In the genomic region with DNA sequence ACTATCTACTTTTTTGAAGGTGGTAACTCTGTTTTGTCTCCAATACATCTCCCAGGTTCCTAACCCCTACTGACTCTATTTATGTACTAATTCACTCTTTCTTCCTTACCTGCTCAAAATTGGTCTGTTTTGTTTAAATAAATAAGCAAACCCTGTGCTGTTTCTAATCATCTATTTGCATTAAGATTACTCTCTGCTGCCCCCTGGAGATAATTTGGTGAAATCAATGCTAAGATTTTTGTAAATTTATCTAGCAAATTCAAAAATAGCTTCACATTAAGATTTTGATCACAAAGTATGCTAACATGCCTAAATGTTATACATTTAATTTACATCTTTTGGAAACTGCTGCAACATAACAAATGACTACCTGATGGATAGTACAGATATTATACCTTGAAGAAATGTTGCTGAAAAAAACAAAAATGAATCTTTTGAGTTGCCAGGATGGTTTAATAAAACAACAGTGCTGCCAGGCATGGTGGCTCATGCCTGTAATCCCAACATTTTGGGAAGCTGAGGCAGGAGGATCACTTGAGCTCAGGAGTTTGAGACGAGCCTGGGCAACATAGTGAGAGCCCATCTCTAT, we compare ENCODE assay signal across 9 cellular contexts. TPM values are rescaled to one million over a fixed set of nuclear protein-coding genes. Genes with fewer than 3 reads are reported as not detected.
DNase-seq lines count a peak whose midpoint lies in the region; ATAC-seq and TF ChIP-seq lines count a peak whose summit lies in the region.
"Had no signal": no experiment of that assay in that cellular context is flagged by ENCODE, and none has a peak within 500 bp of the region (broad histone marks: within the 10 kb centered on the region; RNA-seq: fewer than 3 reads in every experiment).

No MANE protein-coding gene starts in this region.

- peak; percentile 55 for DNase-seq in activated CD4-positive, alpha-beta T cell treated with anti-CD3 and anti-CD28 coated beads, Interleukin-2, amount 10 ng/mL, durations not matched to agents 7 days and 5 days
- no peak for DNase-seq in activated CD4-positive, alpha-beta T cell treated with anti-CD3 and anti-CD28 coated beads for 48 hours
- peak; percentile 59 for DNase-seq in NCI-H1436 (lab: John Stamatoyannopoulos, UW)
- DNase-seq in MCF 10A (ENCODE audit: unreplicated experiment): peak; percentile 56
- peak; percentile 37 to 54 for DNase-seq in lung microvascular endothelial cell (ENCODE audit: low read depth in 2 of 2)
- DNase-seq in activated T-helper 2 cell treated with anti-CD3 and anti-CD28 coated beads, Interferon-gamma antibody, Interleukin-2, Interleukin-4, amounts not matched to agents 10 μg/mL and 5 μg/mL and 100 μg/mL, durations not matched to agents 14 hours and 24 hours and 36 hours (ENCODE audit: low spot score): no peak

- TF ChIP-seq CTCF in MCF 10A (IDR thresholded peaks at IDR 0.05; ENCODE audit: unreplicated experiment): peak; percentile 41

- H3K27ac Mint-ChIP-seq in activated CD4-positive, alpha-beta T cell treated with anti-CD3 and anti-CD28 coated beads, Interleukin-2, amount 10 ng/mL, durations not matched to agents 7 days and 5 days: no peak overlapping the region
- H3K27ac Mint-ChIP-seq in MCF 10A (ENCODE audit: low read depth, unreplicated experiment): no peak overlapping the region
- no peak overlapping the region for H3K27ac Mint-ChIP-seq in activated T-helper 2 cell treated with anti-CD3 and anti-CD28 coated beads, Interferon-gamma antibody, Interleukin-2, Interleukin-4, amounts not matched to agents 10 μg/mL and 5 μg/mL and 100 μg/mL, durations not matched to agents 14 hours and 24 hours and 36 hours
- H3K27ac Mint-ChIP-seq: activated naive CD8-positive, alpha-beta T cell had no signal

- ATAC-seq in GM18867 (IDR thresholded peaks at IDR 0.05; ENCODE audit: unreplicated experiment) (no peak), HG02840 (IDR thresholded peaks at IDR 0.05; ENCODE audit: low FRiP score, unreplicated experiment) (no peak)

- intact Hi-C loops in MCF 10A (cut with micrococcal nuclease): loop anchor here (1.0 to 10.0 kb wide), 4 partner anchors 165 to 397 kb away; no protein-coding TSS in a partner anchor
- intact Hi-C loops in activated T-helper 2 cell treated with anti-CD3 and anti-CD28 coated beads, Interferon-gamma antibody, Interleukin-2, Interleukin-4, amounts not matched to agents 10 μg/mL and 5 μg/mL and 100 μg/mL, durations not matched to agents 14 hours and 24 hours and 36 hours (cut with micrococcal nuclease): loop anchor here (1.0 to 2.0 kb wide), 2 partner anchors 245 to 336 kb away; no protein-coding TSS in a partner anchor

- H3K9me3 Mint-ChIP-seq in activated CD4-positive, alpha-beta T cell treated with anti-CD3 and anti-CD28 coated beads, Interleukin-2, amount 10 ng/mL, durations not matched to agents 7 days and 5 days: no peaks in the 10 kb centered on the region
- no peaks in the 10 kb centered on the region for H3K9me3 Mint-ChIP-seq in MCF 10A (ENCODE audit: unreplicated experiment)
- no peaks in the 10 kb centered on the region for H3K9me3 Mint-ChIP-seq in activated T-helper 2 cell treated with anti-CD3 and anti-CD28 coated beads, Interferon-gamma antibody, Interleukin-2, Interleukin-4, amounts not matched to agents 10 μg/mL and 5 μg/mL and 100 μg/mL, durations not matched to agents 14 hours and 24 hours and 36 hours

- no peak overlapping the region for H3K4me3 Mint-ChIP-seq in activated CD4-positive, alpha-beta T cell treated with anti-CD3 and anti-CD28 coated beads, Interleukin-2, amount 10 ng/mL, durations not matched to agents 7 days and 5 days
- H3K4me3 Mint-ChIP-seq in MCF 10A (ENCODE audit: unreplicated experiment): no peak overlapping the region
- no peak overlapping the region for H3K4me3 Mint-ChIP-seq in activated T-helper 2 cell treated with anti-CD3 and anti-CD28 coated beads, Interferon-gamma antibody, Interleukin-2, Interleukin-4, amounts not matched to agents 10 μg/mL and 5 μg/mL and 100 μg/mL, durations not matched to agents 14 hours and 24 hours and 36 hours (ENCODE audit: low read depth)
- H3K4me3 Mint-ChIP-seq: activated naive CD8-positive, alpha-beta T cell had no signal

- no TSS peak for BruUV-seq in MCF 10A (replicated peaks; lab: Mats Ljungman, UMichigan)

- H3K27me3 Mint-ChIP-seq in activated CD4-positive, alpha-beta T cell treated with anti-CD3 and anti-CD28 coated beads, Interleukin-2, amount 10 ng/mL, durations not matched to agents 7 days and 5 days: no peaks in the 10 kb centered on the region
- H3K27me3 Mint-ChIP-seq in MCF 10A (ENCODE audit: insufficient read depth, unreplicated experiment): peaks cover 20% of the 10 kb centered on the region
- peaks cover 5% of the 10 kb centered on the region for H3K27me3 Mint-ChIP-seq in activated T-helper 2 cell treated with anti-CD3 and anti-CD28 coated beads, Interferon-gamma antibody, Interleukin-2, Interleukin-4, amounts not matched to agents 10 μg/mL and 5 μg/mL and 100 μg/mL, durations not matched to agents 14 hours and 24 hours and 36 hours (ENCODE audit: low read depth)
- H3K27me3 Mint-ChIP-seq: activated naive CD8-positive, alpha-beta T cell had no signal

- peaks cover 6% of the 10 kb centered on the region for H3K36me3 Mint-ChIP-seq in activated CD4-positive, alpha-beta T cell treated with anti-CD3 and anti-CD28 coated beads, Interleukin-2, amount 10 ng/mL, durations not matched to agents 7 days and 5 days (ENCODE audit: low read depth)
- no peaks in the 10 kb centered on the region for H3K36me3 Mint-ChIP-seq in MCF 10A (ENCODE audit: insufficient read depth, unreplicated experiment)
- H3K36me3 Mint-ChIP-seq in activated T-helper 2 cell treated with anti-CD3 and anti-CD28 coated beads, Interferon-gamma antibody, Interleukin-2, Interleukin-4, amounts not matched to agents 10 μg/mL and 5 μg/mL and 100 μg/mL, durations not matched to agents 14 hours and 24 hours and 36 hours (ENCODE audit: low read depth): no peaks in the 10 kb centered on the region
- H3K36me3 Mint-ChIP-seq: activated naive CD8-positive, alpha-beta T cell had no signal

- peaks cover 57% of the 10 kb centered on the region for H3K4me1 Mint-ChIP-seq in activated CD4-positive, alpha-beta T cell treated with anti-CD3 and anti-CD28 coated beads, Interleukin-2, amount 10 ng/mL, durations not matched to agents 7 days and 5 days
- H3K4me1 Mint-ChIP-seq in MCF 10A (ENCODE audit: insufficient read depth, unreplicated experiment): no peaks in the 10 kb centered on the region
- peaks cover 61% of the 10 kb centered on the region for H3K4me1 Mint-ChIP-seq in activated T-helper 2 cell treated with anti-CD3 and anti-CD28 coated beads, Interferon-gamma antibody, Interleukin-2, Interleukin-4, amounts not matched to agents 10 μg/mL and 5 μg/mL and 100 μg/mL, durations not matched to agents 14 hours and 24 hours and 36 hours (ENCODE audit: low read depth)

- CTCF ChIA-PET in activated CD4-positive, alpha-beta T cell treated with anti-CD3 and anti-CD28 coated beads, Interleukin-2, amount 10 ng/mL, durations not matched to agents 7 days and 5 days (lab: Charles Lee): interaction anchor here (0.6 to 2.1 kb wide), 13 partner anchors 8 to 630 kb away, joined by 3 to 16 read pairs (median 5); a partner anchor contains a TSS
- CTCF ChIA-PET in MCF 10A (lab: Yijun Ruan, JAX): interaction anchor here (0.6 to 7.6 kb wide), 39 partner anchors 9 to 1086 kb away, joined by 3 to 103 read pairs (median 4); a partner anchor contains a TSS

- POLR2A ChIA-PET in activated CD4-positive, alpha-beta T cell treated with anti-CD3 and anti-CD28 coated beads, Interleukin-2, amount 10 ng/mL, durations not matched to agents 7 days and 5 days (lab: Charles Lee): no interaction called here
- POLR2A ChIA-PET in MCF 10A (lab: Yijun Ruan, JAX): interaction anchor here (1.0 to 1.8 kb wide), 4 partner anchors 9 to 342 kb away, joined by 3 to 7 read pairs (median 4); no protein-coding TSS in a partner anchor

RNA-seq across cellular contexts. Expression of a gene that starts 4.4 kb away (rescaled TPM):
- 1 to 10 TPM; 8.8 TPM for total RNA-seq in activated CD4-positive, alpha-beta T cell treated with anti-CD3 and anti-CD28 coated beads, Interleukin-2, amount 10 ng/mL, durations not matched to agents 7 days and 5 days
- total RNA-seq in MCF 10A (2022) (not detected in 2 replicates), lung microvascular endothelial cell (not detected in 2 replicates)
- total RNA-seq in activated T-helper 2 cell treated with anti-CD3 and anti-CD28 coated beads, Interferon-gamma antibody, Interleukin-2, Interleukin-4, amounts not matched to agents 10 μg/mL and 5 μg/mL and 100 μg/mL, durations not matched to agents 14 hours and 24 hours and 36 hours: 3.4 and 4.1 TPM in 2 replicates

RNA-seq across cellular contexts. Expression of a gene that starts 11.4 kb away (rescaled TPM):
- 10 to 100 TPM; 27.6 to 29.6 TPM for total RNA-seq in activated CD4-positive, alpha-beta T cell treated with anti-CD3 and anti-CD28 coated beads, Interleukin-2, amount 10 ng/mL, durations not matched to agents 7 days and 5 days
- total RNA-seq in MCF 10A (2022): 9.3 and 10.7 TPM in 2 replicates
- 21.6 and 28.1 TPM in 2 replicates for total RNA-seq in lung microvascular endothelial cell
- total RNA-seq in activated T-helper 2 cell treated with anti-CD3 and anti-CD28 coated beads, Interferon-gamma antibody, Interleukin-2, Interleukin-4, amounts not matched to agents 10 μg/mL and 5 μg/mL and 100 μg/mL, durations not matched to agents 14 hours and 24 hours and 36 hours: 17.6 and 22.7 TPM in 2 replicates

Comparison
In these comparisons a context has a peak if more than half of its experiments do, and no peak if none do; other contexts are left out.
1. DNase-seq: peak in activated CD4-positive, alpha-beta T cell treated with anti-CD3 and anti-CD28 coated beads, Interleukin-2, amount 10 ng/mL, durations not matched to agents 7 days and 5 days (single experiment), NCI-H1436 (single experiment), MCF 10A (single experiment) and lung microvascular endothelial cell (2 of 2); none in activated CD4-positive, alpha-beta T cell treated with anti-CD3 and anti-CD28 coated beads for 48 hours (single experiment) and activated T-helper 2 cell treated with anti-CD3 and anti-CD28 coated beads, Interferon-gamma antibody, Interleukin-2, Interleukin-4, amounts not matched to agents 10 μg/mL and 5 μg/mL and 100 μg/mL, durations not matched to agents 14 hours and 24 hours and 36 hours (single experiment).